9 cellular contexts compared by ENCODE assay signal in genomic region chr9:134405527-134405926, GRCh38.
DNase-seq lines count a peak whose midpoint lies in the region; ATAC-seq and TF ChIP-seq lines count a peak whose summit lies in the region.
"Had no signal": no experiment of that assay in that cellular context is flagged by ENCODE, and none has a peak within 500 bp of the region (broad histone marks: within the 10 kb centered on the region; RNA-seq: fewer than 3 reads in every experiment).

No MANE protein-coding gene starts in this region.

- WGBS in adrenal gland, 4 donors: 51 to 89% (median 74%) methylated on average over 5 to 9 of the region's 9 CpGs

- H3K27ac Mint-ChIP-seq in natural killer cell treated with Interleukin-12 subunit alpha and Interleukin-12 subunit beta and Interleukin-15 and Interleukin-18, amount 100 ng/mL, for 72 hours: peak overlapping the region in 1 of 2 donors; percentile 77
- H3K27ac Mint-ChIP-seq: stimulated activated naive CD8-positive, alpha-beta T cell treated with anti-CD3 and anti-CD28 coated beads, Interleukin-15, Interleukin-2, amounts not matched to agents 100 ng/mL and 50 ng/mL, for 24 hours had no signal

- peaks cover 0 to 2% of the 10 kb centered on the region in 2 donors for H3K27me3 Mint-ChIP-seq in natural killer cell treated with Interleukin-12 subunit alpha and Interleukin-12 subunit beta and Interleukin-15 and Interleukin-18, amount 100 ng/mL, for 72 hours

- ATAC-seq in natural killer cell treated with Interleukin-12 subunit alpha and Interleukin-12 subunit beta and Interleukin-15 and Interleukin-18, amount 100 ng/mL, for 72 hours: no peak
- ATAC-seq in HG02870 (IDR thresholded peaks at IDR 0.05; ENCODE audit: unreplicated experiment): no peak

- peaks cover 36% of the 10 kb centered on the region in 2 donors for H3K4me1 Mint-ChIP-seq in natural killer cell treated with Interleukin-12 subunit alpha and Interleukin-12 subunit beta and Interleukin-15 and Interleukin-18, amount 100 ng/mL, for 72 hours (ENCODE audit: low read depth in 2 of 2)

- no peaks in the 10 kb centered on the region for H3K9me3 ChIP-seq in BLaER1
- H3K9me3 ChIP-seq in adrenal gland (replicated peaks in 1 of 3): no peaks in the 10 kb centered on the region

- no peak overlapping the region for H3K4me3 ChIP-seq in BLaER1
- no peak overlapping the region for H3K4me3 ChIP-seq in adrenal gland

- H3K9me3 Mint-ChIP-seq in natural killer cell treated with Interleukin-12 subunit alpha and Interleukin-12 subunit beta and Interleukin-15 and Interleukin-18, amount 100 ng/mL, for 72 hours: no peaks in the 10 kb centered on the region
- H3K9me3 Mint-ChIP-seq: stimulated activated naive CD8-positive, alpha-beta T cell treated with anti-CD3 and anti-CD28 coated beads, Interleukin-15, Interleukin-2, amounts not matched to agents 100 ng/mL and 50 ng/mL, for 24 hours had no signal

- intact Hi-C loops in adrenal gland (cut with DNase I): no loop called here

- DNase-seq in KBM-7: peak; percentile 61
- DNase-seq in adrenal gland: no peak
- no peak for DNase-seq in natural killer cell treated with Interleukin-12 subunit alpha and Interleukin-12 subunit beta and Interleukin-15 and Interleukin-18, amount 100 ng/mL, for 72 hours (ENCODE audit: low spot score)
- DNase-seq in NCI-H2227 (lab: John Stamatoyannopoulos, UW; ENCODE audit: unreplicated experiment): no peak
- DNase-seq in HuH-7 (ENCODE audit: low spot score): no peak
- no peak for DNase-seq in GM13976 (ENCODE audit: low spot score)

- H3K4me2 ChIP-seq in BLaER1: peak overlapping the region; percentile 92

- no peak overlapping the region for H3K27ac ChIP-seq in BLaER1
- H3K27ac ChIP-seq in adrenal gland: peak overlapping the region in 3 of 5 donors; percentile 70 to 88 (median 77)

- H3K27me3 ChIP-seq in BLaER1 (no peaks in the 10 kb centered on the region), adrenal gland (no peaks in the 10 kb centered on the region)

- H3K36me3 Mint-ChIP-seq in natural killer cell treated with Interleukin-12 subunit alpha and Interleukin-12 subunit beta and Interleukin-15 and Interleukin-18, amount 100 ng/mL, for 72 hours: no peaks in the 10 kb centered on the region

- no peak overlapping the region for H3K9ac ChIP-seq in BLaER1

- peak overlapping the region; percentile 48 for H3K4me3 Mint-ChIP-seq in natural killer cell treated with Interleukin-12 subunit alpha and Interleukin-12 subunit beta and Interleukin-15 and Interleukin-18, amount 100 ng/mL, for 72 hours
- H3K4me3 Mint-ChIP-seq: stimulated activated naive CD8-positive, alpha-beta T cell treated with anti-CD3 and anti-CD28 coated beads, Interleukin-15, Interleukin-2, amounts not matched to agents 100 ng/mL and 50 ng/mL, for 24 hours had no signal

- TF ChIP-seq CTCF in adrenal gland (IDR thresholded peaks at IDR 0.05) (no peak), GM13976 (IDR thresholded peaks at IDR 0.05; ENCODE audit: borderline replicate concordance, control extremely low read depth, extremely low read depth, insufficient read depth, missing control alignments) (no peak)

- in situ Hi-C loops in KBM-7 (cut with MboI; ENCODE audit: low pct_unique_long_range_greater_than_20kb, low sequenced_read_pairs): no loop called here
- in situ Hi-C loops in GM13976 (cut with MboI; ENCODE audit: low sequenced_read_pairs, unreplicated experiment): no loop called here

- H3K36me3 ChIP-seq in BLaER1 (peaks cover 39% of the 10 kb centered on the region), adrenal gland (replicated peaks in 1 of 2) (peaks cover 0 to 30% of the 10 kb centered on the region in 2 donors)

- H3K4me1 ChIP-seq in BLaER1: peaks cover 94% of the 10 kb centered on the region
- H3K4me1 ChIP-seq in adrenal gland (replicated peaks in 1 of 2): peaks cover 49 to 85% of the 10 kb centered on the region in 2 donors

- no peak for TF ChIP-seq POLR2A in adrenal gland (IDR thresholded peaks at IDR 0.05)

- H4K20me1 ChIP-seq in BLaER1: peaks cover 100% of the 10 kb centered on the region
